Comparison of ENCODE assay signal across 1 cellular context in the genomic region with DNA sequence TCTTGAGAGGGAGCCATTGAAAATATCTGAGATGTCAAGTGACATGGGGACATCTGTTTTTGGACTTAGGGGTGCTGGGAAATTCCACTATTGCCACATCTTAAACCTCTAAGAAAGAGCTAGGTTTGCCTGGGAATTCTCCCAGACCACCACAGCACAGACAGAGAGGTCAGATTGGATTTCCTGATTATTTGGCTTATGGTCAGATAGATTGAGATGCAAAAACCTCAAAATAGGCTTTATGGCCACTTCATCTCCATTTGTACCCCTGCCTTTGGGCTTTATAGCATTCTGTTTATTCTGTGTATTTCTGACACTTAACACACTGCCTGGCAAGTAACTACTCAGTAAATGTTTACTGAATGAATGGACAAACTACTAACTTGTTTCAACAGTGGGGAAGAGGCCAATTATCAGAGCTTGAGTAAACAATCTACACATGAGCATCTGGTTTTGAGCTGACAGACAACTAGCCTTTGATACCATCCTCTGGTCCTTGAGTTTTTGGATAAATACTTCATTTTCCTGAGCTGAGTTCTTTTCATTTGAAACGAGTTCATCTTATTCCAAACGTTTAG.
TF ChIP-seq lines count a peak whose summit lies in the region.

No MANE protein-coding gene starts in this region.

TF ChIP-seq in HepG2, 621 proteins besides CTCF, POLR2A, EP300 and RAD21 (continued from another document):
- TF ChIP-seq FOXP1 (IDR thresholded peaks at IDR 0.05) (no peak), FOXP1 (CRISPR knock-in tag; IDR thresholded peaks at IDR 0.05) (peak; percentile 29; the same call in 1 of the 2 replicates)
- TF ChIP-seq, protein P1, sequence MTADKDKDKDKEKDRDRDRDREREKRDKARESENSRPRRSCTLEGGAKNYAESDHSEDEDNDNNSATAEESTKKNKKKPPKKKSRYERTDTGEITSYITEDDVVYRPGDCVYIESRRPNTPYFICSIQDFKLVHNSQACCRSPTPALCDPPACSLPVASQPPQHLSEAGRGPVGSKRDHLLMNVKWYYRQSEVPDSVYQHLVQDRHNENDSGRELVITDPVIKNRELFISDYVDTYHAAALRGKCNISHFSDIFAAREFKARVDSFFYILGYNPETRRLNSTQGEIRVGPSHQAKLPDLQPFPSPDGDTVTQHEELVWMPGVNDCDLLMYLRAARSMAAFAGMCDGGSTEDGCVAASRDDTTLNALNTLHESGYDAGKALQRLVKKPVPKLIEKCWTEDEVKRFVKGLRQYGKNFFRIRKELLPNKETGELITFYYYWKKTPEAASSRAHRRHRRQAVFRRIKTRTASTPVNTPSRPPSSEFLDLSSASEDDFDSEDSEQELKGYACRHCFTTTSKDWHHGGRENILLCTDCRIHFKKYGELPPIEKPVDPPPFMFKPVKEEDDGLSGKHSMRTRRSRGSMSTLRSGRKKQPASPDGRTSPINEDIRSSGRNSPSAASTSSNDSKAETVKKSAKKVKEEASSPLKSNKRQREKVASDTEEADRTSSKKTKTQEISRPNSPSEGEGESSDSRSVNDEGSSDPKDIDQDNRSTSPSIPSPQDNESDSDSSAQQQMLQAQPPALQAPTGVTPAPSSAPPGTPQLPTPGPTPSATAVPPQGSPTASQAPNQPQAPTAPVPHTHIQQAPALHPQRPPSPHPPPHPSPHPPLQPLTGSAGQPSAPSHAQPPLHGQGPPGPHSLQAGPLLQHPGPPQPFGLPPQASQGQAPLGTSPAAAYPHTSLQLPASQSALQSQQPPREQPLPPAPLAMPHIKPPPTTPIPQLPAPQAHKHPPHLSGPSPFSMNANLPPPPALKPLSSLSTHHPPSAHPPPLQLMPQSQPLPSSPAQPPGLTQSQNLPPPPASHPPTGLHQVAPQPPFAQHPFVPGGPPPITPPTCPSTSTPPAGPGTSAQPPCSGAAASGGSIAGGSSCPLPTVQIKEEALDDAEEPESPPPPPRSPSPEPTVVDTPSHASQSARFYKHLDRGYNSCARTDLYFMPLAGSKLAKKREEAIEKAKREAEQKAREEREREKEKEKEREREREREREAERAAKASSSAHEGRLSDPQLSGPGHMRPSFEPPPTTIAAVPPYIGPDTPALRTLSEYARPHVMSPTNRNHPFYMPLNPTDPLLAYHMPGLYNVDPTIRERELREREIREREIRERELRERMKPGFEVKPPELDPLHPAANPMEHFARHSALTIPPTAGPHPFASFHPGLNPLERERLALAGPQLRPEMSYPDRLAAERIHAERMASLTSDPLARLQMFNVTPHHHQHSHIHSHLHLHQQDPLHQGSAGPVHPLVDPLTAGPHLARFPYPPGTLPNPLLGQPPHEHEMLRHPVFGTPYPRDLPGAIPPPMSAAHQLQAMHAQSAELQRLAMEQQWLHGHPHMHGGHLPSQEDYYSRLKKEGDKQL (CRISPR knock-in tag; IDR thresholded peaks at IDR 0.05; ENCODE audit: low read depth): peak; percentile 54; the same call in 1 of the 2 replicates
- TF ChIP-seq, protein P2, sequence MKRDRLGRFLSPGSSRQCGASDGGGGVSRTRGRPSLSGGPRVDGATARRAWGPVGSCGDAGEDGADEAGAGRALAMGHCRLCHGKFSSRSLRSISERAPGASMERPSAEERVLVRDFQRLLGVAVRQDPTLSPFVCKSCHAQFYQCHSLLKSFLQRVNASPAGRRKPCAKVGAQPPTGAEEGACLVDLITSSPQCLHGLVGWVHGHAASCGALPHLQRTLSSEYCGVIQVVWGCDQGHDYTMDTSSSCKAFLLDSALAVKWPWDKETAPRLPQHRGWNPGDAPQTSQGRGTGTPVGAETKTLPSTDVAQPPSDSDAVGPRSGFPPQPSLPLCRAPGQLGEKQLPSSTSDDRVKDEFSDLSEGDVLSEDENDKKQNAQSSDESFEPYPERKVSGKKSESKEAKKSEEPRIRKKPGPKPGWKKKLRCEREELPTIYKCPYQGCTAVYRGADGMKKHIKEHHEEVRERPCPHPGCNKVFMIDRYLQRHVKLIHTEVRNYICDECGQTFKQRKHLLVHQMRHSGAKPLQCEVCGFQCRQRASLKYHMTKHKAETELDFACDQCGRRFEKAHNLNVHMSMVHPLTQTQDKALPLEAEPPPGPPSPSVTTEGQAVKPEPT (CRISPR knock-in tag; IDR thresholded peaks at IDR 0.05; ENCODE audit: low read depth): no peak
